ENCODE assay signal across 27 cellular contexts in genomic region chr10:114297136-114297705, GRCh38. TPM values are rescaled to one million over a fixed set of nuclear protein-coding genes. Genes with fewer than 3 reads are reported as not detected.
DNase-seq lines count a peak whose midpoint lies in the region; ATAC-seq, FAIRE-seq and TF ChIP-seq lines count a peak whose summit lies in the region.
"Had no signal": no experiment of that assay in that cellular context is flagged by ENCODE, and none has a peak within 500 bp of the region (broad histone marks: within the 10 kb centered on the region; RNA-seq: fewer than 3 reads in every experiment).

No MANE protein-coding gene starts in this region.

- TF ChIP-seq CTCF in kidney (IDR thresholded peaks at IDR 0.05; ENCODE audit: borderline replicate concordance, extremely low read depth, insufficient read depth) (no peak), upper lobe of right lung (IDR thresholded peaks at IDR 0.05) (no peak)

- no peaks in the 10 kb centered on the region for H3K27me3 Mint-ChIP-seq in activated CD4-positive, alpha-beta T cell treated with anti-CD3 and anti-CD28 coated beads, Interleukin-2, amount 10 ng/mL, durations not matched to agents 7 days and 5 days
- H3K27me3 Mint-ChIP-seq: CD4-positive, alpha-beta memory T cell had no signal

- H3K9me3 Mint-ChIP-seq in activated CD4-positive, alpha-beta T cell treated with anti-CD3 and anti-CD28 coated beads, Interleukin-2, amount 10 ng/mL, durations not matched to agents 7 days and 5 days = peaks cover 21% of the 10 kb centered on the region

- peaks cover 12% of the 10 kb centered on the region for H3K36me3 Mint-ChIP-seq in activated CD4-positive, alpha-beta T cell treated with anti-CD3 and anti-CD28 coated beads, Interleukin-2, amount 10 ng/mL, durations not matched to agents 7 days and 5 days (ENCODE audit: low read depth)

- no peak for FAIRE-seq in kidney (lab: Jason Lieb, UNC)
- FAIRE-seq: A204.1, GM12891, GM18507, H1 had no signal

- no peaks in the 10 kb centered on the region for H3K4me1 ChIP-seq in kidney (ENCODE audit: control insufficient read depth in 1 of 2, insufficient read depth in 1 of 2, low read depth in 1 of 2, low read length in 2 of 2)
- H3K4me1 ChIP-seq in upper lobe of right lung = no peaks in the 10 kb centered on the region
- H3K4me1 ChIP-seq: BE2C had no signal

- H3K9ac ChIP-seq in kidney (ENCODE audit: low read length in 2 of 2) = no peak overlapping the region

- DNase-seq in cardiac septum (ENCODE audit: low spot score) (peak; percentile 59), Right ventricle myocardium superior (no peak), kidney (peak; percentile 57), posterior vena cava (ENCODE audit: low spot score) (peak; percentile 59), upper lobe of right lung (peak; percentile 48), AG20443 (ENCODE audit: low spot score) (no peak)
- no peak for DNase-seq in activated CD4-positive, alpha-beta T cell treated with anti-CD3 and anti-CD28 coated beads, Interleukin-2, amount 10 ng/mL, durations not matched to agents 7 days and 5 days
- no peak for DNase-seq in stimulated activated CD4-positive, alpha-beta T cell treated with anti-CD3 and anti-CD28 coated beads, Interleukin-2, amount 100 ng/mL, for 24 hours
- DNase-seq: AML-193; BE2C; C1 segment of cervical spinal cord; Calu3; CD4-positive, alpha-beta memory T cell; COR-L47; DMS53; DMS79 treated with DMSO at 0.1 percent for 48 hours; GF-D8; H7; HCEC 1CT had no signal

- CTCF ChIA-PET in activated CD4-positive, alpha-beta T cell treated with anti-CD3 and anti-CD28 coated beads, Interleukin-2, amount 10 ng/mL, durations not matched to agents 7 days and 5 days (lab: Charles Lee) = interaction anchor here (0.6 to 1.8 kb wide), 2 partner anchors 10 to 346 kb away, joined by 3 to 5 read pairs; no protein-coding TSS in a partner anchor

- H3K36me3 ChIP-seq in kidney (ENCODE audit: control insufficient read depth in 1 of 2, insufficient read depth in 2 of 2, low read length in 2 of 2) (peaks cover 17 to 25% of the 10 kb centered on the region in 2 donors), upper lobe of right lung (no peaks in the 10 kb centered on the region)
- H3K36me3 ChIP-seq: BE2C had no signal

- H3K27me3 ChIP-seq in upper lobe of right lung = no peaks in the 10 kb centered on the region
- H3K27me3 ChIP-seq: BE2C had no signal

- no peak overlapping the region for H3K27ac Mint-ChIP-seq in activated CD4-positive, alpha-beta T cell treated with anti-CD3 and anti-CD28 coated beads, Interleukin-2, amount 10 ng/mL, durations not matched to agents 7 days and 5 days

- POLR2A ChIA-PET in activated CD4-positive, alpha-beta T cell treated with anti-CD3 and anti-CD28 coated beads, Interleukin-2, amount 10 ng/mL, durations not matched to agents 7 days and 5 days (lab: Charles Lee) = no interaction called here

- no peaks in the 10 kb centered on the region for H3K4me1 Mint-ChIP-seq in activated CD4-positive, alpha-beta T cell treated with anti-CD3 and anti-CD28 coated beads, Interleukin-2, amount 10 ng/mL, durations not matched to agents 7 days and 5 days
- H3K4me1 Mint-ChIP-seq: CD4-positive, alpha-beta memory T cell had no signal

- no peak overlapping the region for H3K4me3 ChIP-seq in kidney (ENCODE audit: low read length in 2 of 2)
- H3K4me3 ChIP-seq in upper lobe of right lung = no peak overlapping the region

- H3K9me3 ChIP-seq in kidney (ENCODE audit: control insufficient read depth in 1 of 2, low read length in 2 of 2) (peaks cover 11 to 14% of the 10 kb centered on the region in 2 donors), upper lobe of right lung (peaks cover 14% of the 10 kb centered on the region)
- H3K9me3 ChIP-seq: BE2C had no signal

- no peak overlapping the region for H3K4me3 Mint-ChIP-seq in activated CD4-positive, alpha-beta T cell treated with anti-CD3 and anti-CD28 coated beads, Interleukin-2, amount 10 ng/mL, durations not matched to agents 7 days and 5 days
- H3K4me3 Mint-ChIP-seq: CD4-positive, alpha-beta memory T cell had no signal

- H3K27ac ChIP-seq in kidney (ENCODE audit: low read depth in 2 of 2, low read length in 2 of 2) (no peak overlapping the region), upper lobe of right lung (no peak overlapping the region)
- H3K27ac ChIP-seq: 22Rv1 had no signal

- ATAC-seq in Right ventricle myocardium superior (ENCODE audit: poor library complexity) (no peak), upper lobe of right lung (no peak)

- intact Hi-C loops in cardiac septum (cut with DNase I) (no loop called here), Right ventricle myocardium superior (cut with DNase I) (no loop called here), kidney (cut with DNase I) (no loop called here), posterior vena cava (cut with DNase I) (no loop called here), upper lobe of right lung (cut with DNase I) (no loop called here)

RNA-seq across cellular contexts. Expression of gene VWA2, which starts 58.2 kb away (rescaled TPM):
- not detected for total RNA-seq in cardiac septum
- 0.08 TPM for total RNA-seq in Right ventricle myocardium superior
- total RNA-seq in kidney = 6.5 TPM
- polyA plus RNA-seq in kidney (ENCODE audit: insufficient read depth, low read depth, low replicate concordance) = 0.17 TPM
- total RNA-seq in posterior vena cava = not detected
- total RNA-seq in upper lobe of right lung = 15.5 TPM
- total RNA-seq in activated CD4-positive, alpha-beta T cell treated with anti-CD3 and anti-CD28 coated beads, Interleukin-2, amount 10 ng/mL, durations not matched to agents 7 days and 5 days = not detected
- total RNA-seq: CD4-positive, alpha-beta memory T cell; Daoy; G401 had no signal
- polyA plus RNA-seq: AG04450; CD4-positive, alpha-beta memory T cell had no signal

Comparison
In these comparisons a context has a peak if more than half of its experiments do, and no peak if none do; other contexts are left out.
1. DNase-seq: peak in cardiac septum (single experiment), kidney (single experiment), posterior vena cava (single experiment) and upper lobe of right lung (single experiment); none in Right ventricle myocardium superior (single experiment), activated CD4-positive, alpha-beta T cell treated with anti-CD3 and anti-CD28 coated beads, Interleukin-2, amount 10 ng/mL, durations not matched to agents 7 days and 5 days (single experiment), stimulated activated CD4-positive, alpha-beta T cell treated with anti-CD3 and anti-CD28 coated beads, Interleukin-2, amount 100 ng/mL, for 24 hours (0 of 2) and AG20443 (single experiment).